Comparison of ENCODE assay signal across 24 cellular contexts in the genomic region with DNA sequence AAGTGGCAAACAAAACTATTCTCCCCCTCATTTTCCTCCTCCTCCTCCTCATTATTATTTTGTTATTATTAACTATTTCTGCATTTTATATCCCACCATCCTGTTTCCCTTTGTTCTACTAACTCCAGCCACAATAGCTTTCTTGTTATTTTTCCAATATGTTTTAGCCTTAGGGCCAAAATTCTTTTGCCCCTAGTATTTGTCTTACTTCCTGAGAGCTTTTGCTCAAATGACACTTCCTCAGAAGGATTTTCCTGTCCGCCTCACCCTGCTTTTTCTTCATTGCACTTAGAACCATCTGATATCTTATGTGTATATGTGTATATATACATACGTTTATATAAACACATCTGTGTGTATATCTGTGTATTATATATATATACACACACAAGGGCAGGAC. TPM values are rescaled to one million over a fixed set of nuclear protein-coding genes. Genes with fewer than 3 reads are reported as not detected.
DNase-seq lines count a peak whose midpoint lies in the region; FAIRE-seq and TF ChIP-seq lines count a peak whose summit lies in the region.
"Had no signal": no experiment of that assay in that cellular context is flagged by ENCODE, and none has a peak within 500 bp of the region (broad histone marks: within the 10 kb centered on the region; RNA-seq: fewer than 3 reads in every experiment).

No MANE protein-coding gene starts in this region.

- TF ChIP-seq CTCF in keratinocyte (optimal IDR thresholded peaks at IDR 0.05 in 1 of 3, IDR thresholded peaks at IDR 0.05 in 1 of 3, conservative IDR thresholded peaks at IDR 0.05 in 1 of 3; ENCODE audit: extremely low read depth in 1 of 3, insufficient read depth in 2 of 3, low read length in 3 of 3), result no peak

- H4K20me1 ChIP-seq in GM23248 (ENCODE audit: insufficient read depth) (no peaks in the 10 kb centered on the region), keratinocyte (ENCODE audit: control insufficient read depth, extremely low read depth, insufficient read depth, low read length) (no peaks in the 10 kb centered on the region)

- no peak overlapping the region for H3K4me2 ChIP-seq in GM23248 (ENCODE audit: unreplicated experiment)
- peak overlapping the region; percentile 0 for H3K4me2 ChIP-seq in keratinocyte (ENCODE audit: control insufficient read depth, extremely low read depth, insufficient read depth, low read depth, low read length)

- H3K36me3 ChIP-seq in GM23248 (ENCODE audit: low read depth) (no peaks in the 10 kb centered on the region), keratinocyte (ENCODE audit: control insufficient read depth in 2 of 2, extremely low read depth in 1 of 2, insufficient read depth in 2 of 2, low read length in 2 of 2) (no peaks in the 10 kb centered on the region)
- H3K36me3 ChIP-seq: Peyer's patch, SJSA1 had no signal

- H3K4me3 ChIP-seq in GM23248 (no peak overlapping the region), keratinocyte (ENCODE audit: control insufficient read depth in 2 of 3, extremely low read depth in 1 of 3, insufficient read depth in 2 of 3, low read depth in 1 of 3, low read length in 3 of 3) (no peak overlapping the region)
- H3K4me3 ChIP-seq: K562, Peyer's patch, SJSA1 had no signal

- H3F3A ChIP-seq in GM23248 (ENCODE audit: insufficient read depth), result peaks cover 27% of the 10 kb centered on the region

- H3K9me3 ChIP-seq in GM23248 (ENCODE audit: low read depth), result no peaks in the 10 kb centered on the region
- H3K9me3 ChIP-seq in keratinocyte (ENCODE audit: control insufficient read depth, low read depth, low read length), result no peaks in the 10 kb centered on the region
- H3K9me3 ChIP-seq: Peyer's patch, SJSA1 had no signal

- peaks cover 31% of the 10 kb centered on the region for H3K4me1 ChIP-seq in GM23248 (ENCODE audit: insufficient read depth)
- peaks cover 18% of the 10 kb centered on the region for H3K4me1 ChIP-seq in keratinocyte (ENCODE audit: control insufficient read depth, extremely low read depth, insufficient read depth, low read length)
- H3K4me1 ChIP-seq: Peyer's patch, SJSA1 had no signal

- no peaks in the 10 kb centered on the region for H3K79me2 ChIP-seq in GM23248 (ENCODE audit: insufficient read depth)
- no peaks in the 10 kb centered on the region for H3K79me2 ChIP-seq in keratinocyte (ENCODE audit: control insufficient read depth, insufficient read depth, low read length)

- H2AFZ ChIP-seq in GM23248, result no peak overlapping the region
- H2AFZ ChIP-seq in keratinocyte (ENCODE audit: control insufficient read depth, low read length), result no peak overlapping the region

- 93 to 98% methylated on average over 2 of the region's 2 CpGs for WGBS in GM23248 (ENCODE audit: low coverage in 1 of 2, low lambda C conversion rate in 2 of 2, missing lambda C conversion rate in 2 of 2), 2 experiments

- peak; percentile 14 for DNase-seq in EH (ENCODE audit: low read depth)
- DNase-seq in GM23248, result no peak
- DNase-seq in dermis blood vessel endothelial cell, result peak; percentile 42
- DNase-seq in keratinocyte (ENCODE audit: low read depth, low spot score), result no peak
- no peak for DNase-seq in caudate nucleus (lab: John Stamatoyannopoulos, UW)
- DNase-seq in NCI-H146 treated with DMSO at 0.1 percent for 48 hours (lab: John Stamatoyannopoulos, UW; ENCODE audit: unreplicated experiment), result no peak
- no peak for DNase-seq in activated naive CD4-positive, alpha-beta T cell (lab: John Stamatoyannopoulos, UW)
- DNase-seq: ACHN; C1 segment of cervical spinal cord; CD8-positive, alpha-beta T cell; DND-41; GDM1; H7; MM.1S; NCI-H1092; NCI-H1436; NCI-H1930; NCI-H226; NCI-H748 treated with DMSO at 0.1 percent for 48 hours; Peyer's patch had no signal

- H3K27me3 ChIP-seq in GM23248 (replicated peaks; ENCODE audit: insufficient read depth) (no peaks in the 10 kb centered on the region), keratinocyte (ENCODE audit: control insufficient read depth, extremely low read depth, insufficient read depth, low read length) (no peaks in the 10 kb centered on the region)
- H3K27me3 ChIP-seq: Peyer's patch, SJSA1 had no signal

- peak overlapping the region; percentile 76; the same call in 1 of the 2 replicates for H3K27ac ChIP-seq in GM23248
- H3K27ac ChIP-seq in keratinocyte (ENCODE audit: control insufficient read depth, insufficient read depth, low read length), result no peak overlapping the region
- no peak overlapping the region for H3K27ac ChIP-seq in caudate nucleus (ENCODE audit: low read depth, low read length)
- H3K27ac ChIP-seq: Peyer's patch, SJSA1 had no signal

- in situ Hi-C loops in GM23248 (cut with MboI), result no loop called here

- H3K9me2 ChIP-seq in GM23248 (ENCODE audit: insufficient read depth), result no peaks in the 10 kb centered on the region

- dilution Hi-C loops in keratinocyte (cut with MboI; ENCODE audit: extremely low pct_ligation_motif_present, low sequenced_read_pairs), result no loop called here

- no peaks in the 10 kb centered on the region for H3K9me1 ChIP-seq in keratinocyte (ENCODE audit: control insufficient read depth, extremely low read depth, insufficient read depth, low read length)

- no peak overlapping the region for H3K9ac ChIP-seq in GM23248
- H3K9ac ChIP-seq in keratinocyte (ENCODE audit: control insufficient read depth, extremely low read depth, insufficient read depth, low read length), result no peak overlapping the region

- FAIRE-seq in keratinocyte (lab: Jason Lieb, UNC), result no peak
- FAIRE-seq: GM18507, HepG2, K562 had no signal

RNA-seq across cellular contexts. Expression of a gene that starts 32.7 kb away (rescaled TPM):
- 10.5 and 14.4 TPM in 2 replicates for total RNA-seq in GM23248 (2014; rRNA removed; shearing (Covaris generic))
- polyA plus RNA-seq in GM23248 (2016; fragmentation: Nextera tagmentation; extraction: Ambion mirVana) (11.7 TPM in 2 replicates), keratinocyte (3.6 to 6.9 TPM (median 6.4 TPM) in 3 replicates)
- total RNA-seq in dermis blood vessel endothelial cell, result 18.2 and 22.0 TPM in 2 replicates
- polyA plus RNA-seq in keratinocyte (2011; ENCODE audit: low read depth), result 6.9 TPM
- polyA plus RNA-seq in keratinocyte (2011; cell fraction: cytosol; rRNA removed), result 6.2 and 6.6 TPM in 2 replicates
- 11.2 and 11.7 TPM in 2 replicates for polyA plus RNA-seq in keratinocyte (2011; cell fraction: nucleus; rRNA removed)
- polyA plus RNA-seq in keratinocyte (2012; ENCODE audit: low replicate concordance), result 6.1 and 9.8 TPM in 2 replicates
- polyA minus RNA-seq in keratinocyte, result 4.0 to 4.3 TPM (median 4.0 TPM) in 3 replicates
- polyA minus RNA-seq in keratinocyte (2011; cell fraction: cytosol; rRNA and poly(A)+ RNA removed), result 10.6 TPM
- polyA minus RNA-seq in keratinocyte (2011; cell fraction: nucleus; rRNA and poly(A)+ RNA removed), result 4.6 and 5.9 TPM in 2 replicates

Comparison
In these comparisons a context has a peak if more than half of its experiments do, and no peak if none do; other contexts are left out.
1. DNase-seq: peak in EH (single experiment) and dermis blood vessel endothelial cell (single experiment); none in GM23248 (single experiment), keratinocyte (single experiment), caudate nucleus (0 of 61), NCI-H146 treated with DMSO at 0.1 percent for 48 hours (single experiment) and activated naive CD4-positive, alpha-beta T cell (0 of 4).